Comparison of ENCODE assay signal across 8 cellular contexts in the genomic region with DNA sequence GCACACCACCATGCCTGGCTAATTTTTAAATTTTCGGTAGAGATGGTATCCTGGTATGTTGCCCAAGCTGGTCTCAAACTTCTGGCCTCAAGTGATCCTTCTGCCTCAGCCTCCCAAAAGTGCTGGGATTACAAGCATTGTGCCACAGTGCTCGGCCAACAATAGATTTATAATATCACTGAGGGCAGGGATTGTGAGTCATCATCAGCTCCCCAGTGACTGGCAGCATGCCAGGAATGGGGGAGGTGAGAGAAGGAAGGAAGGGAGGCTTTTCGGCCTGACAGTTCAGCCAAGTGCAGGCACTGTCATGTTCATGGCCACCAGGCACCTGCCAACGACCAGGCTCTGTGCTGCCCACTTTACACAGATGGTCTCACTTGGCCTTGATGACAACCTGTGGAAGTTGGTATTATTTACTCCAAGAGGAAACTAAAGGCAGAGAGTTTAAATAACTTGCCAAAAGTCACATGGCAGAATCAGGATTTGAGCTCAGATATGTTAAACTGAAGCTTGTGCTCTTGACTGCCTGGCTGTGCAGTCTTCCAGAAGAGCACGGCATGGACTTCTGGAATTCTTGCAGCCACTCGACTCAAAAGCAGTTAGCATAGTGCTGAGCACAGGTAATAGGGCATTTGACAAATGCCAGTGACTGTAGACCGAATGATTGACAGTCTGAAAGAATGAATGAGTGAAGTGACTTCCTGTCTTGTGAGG. TPM values are rescaled to one million over a fixed set of nuclear protein-coding genes. Genes with fewer than 3 reads are reported as not detected.
DNase-seq lines count a peak whose midpoint lies in the region; ATAC-seq, FAIRE-seq and TF ChIP-seq lines count a peak whose summit lies in the region.
"Not testable (repeated sequence)": the region's sequence is repeated elsewhere in the genome, so short reads cannot be mapped to it uniquely, and the experiment has no call there.

No MANE protein-coding gene starts in this region.

- 38% methylated on average over 4 of the region's 7 CpGs for WGBS in GM12878 (ENCODE audit: insufficient coverage, insufficient replicate concordance, low lambda C conversion rate, missing lambda C conversion rate)

- SMC1A ChIA-PET in GM12878 (lab: Charles Lee; ENCODE audit: uncharacterized antibody, unreplicated experiment), result not testable (repeated sequence)

- not testable (repeated sequence) for H3K9me3 ChIP-seq in GM12878 (replicated peaks; ENCODE audit: control insufficient read depth, insufficient read depth, low read length)

- DNase-seq in COLO668 (lab: John Stamatoyannopoulos, UW; ENCODE audit: unreplicated experiment) (peak; percentile 97), Kasumi-1 (lab: John Stamatoyannopoulos, UW) (peak; percentile 50 to 54), OCI-M1 (lab: John Stamatoyannopoulos, UW) (peak; percentile 88), cardiac septum (ENCODE audit: low spot score) (peak; percentile 92), pons (ENCODE audit: low spot score) (peak; percentile 40)
- DNase-seq in activated CD4-positive, alpha-beta T cell treated with anti-CD3 and anti-CD28 coated beads, Interleukin-2, amount 50 U/mL, for 1 hour, result peak; percentile 72
- DNase-seq in GM12878 (ENCODE audit: low read depth, low spot score), result not testable (repeated sequence)
- peak; percentile 42 to 61 for DNase-seq in stimulated activated CD8-positive, alpha-beta memory T cell treated with anti-CD3 and anti-CD28 coated beads, Interleukin-7, amount 100 ng/mL, for 48 hours (ENCODE audit: extremely low read depth in 1 of 2, low read depth in 1 of 2)

- not testable (repeated sequence) for BruUV-seq in GM12878 (replicated peaks; lab: Mats Ljungman, UMichigan)

- H3K27me3 ChIP-seq in GM12878 (replicated peaks in 1 of 2; ENCODE audit: control insufficient read depth in 2 of 2, insufficient read depth in 2 of 2, low read length in 1 of 2), result not testable (repeated sequence)

- not testable (repeated sequence) for H4K20me1 ChIP-seq in GM12878 (ENCODE audit: control insufficient read depth, insufficient read depth)

- intact Hi-C loops in GM12878 (cut with micrococcal nuclease; ENCODE audit: unreplicated experiment), result not testable (repeated sequence)
- intact Hi-C loops in cardiac septum (cut with DNase I), result loop anchor here (10.0 kb wide), 1 partner anchor 49 kb away; the partner anchor contains the start of gene METTL2B

- not testable (repeated sequence) for H3K4me2 ChIP-seq in GM12878 (ENCODE audit: control insufficient read depth, insufficient read depth)

- not testable (repeated sequence) for TF ChIP-seq EP300 in GM12878 (IDR thresholded peaks at IDR 0.05; ENCODE audit: borderline replicate concordance in 1 of 2, control insufficient read depth in 1 of 2, low read depth in 2 of 2, low read length in 2 of 2)

- POLR2A ChIA-PET in GM12878 (lab: Charles Lee), result not testable (repeated sequence)

- H3K36me3 ChIP-seq in GM12878 (ENCODE audit: control insufficient read depth in 2 of 2, insufficient read depth in 2 of 2, low read length in 1 of 2), result not testable (repeated sequence)

- not testable (repeated sequence) for H3K79me2 ChIP-seq in GM12878 (ENCODE audit: control insufficient read depth, insufficient read depth, low read length)

- TF ChIP-seq POLR2A in GM12878 (IDR thresholded peaks at IDR 0.05; ENCODE audit: low read depth, low read length), result not testable (repeated sequence)

- RAD21 ChIA-PET in GM12878 (lab: Charles Lee; ENCODE audit: unreplicated experiment), result not testable (repeated sequence)

- not testable (repeated sequence) for FAIRE-seq in GM12878 (lab: Jason Lieb, UNC)

- H3K9ac ChIP-seq in GM12878 (ENCODE audit: control insufficient read depth, insufficient read depth, low read length), result not testable (repeated sequence)

- peak; percentile 66 for ATAC-seq in GM12878

- not testable (repeated sequence) for H3K4me3 ChIP-seq in GM12878

- not testable (repeated sequence) for TF ChIP-seq CTCF in GM12878 (IDR thresholded peaks at IDR 0.05 in 2 of 3, conservative IDR thresholded peaks at IDR 0.05 in 1 of 3; ENCODE audit: control insufficient read depth in 2 of 3, extremely low read depth in 1 of 3, insufficient read depth in 1 of 3, low read depth in 3 of 3, low read length in 3 of 3)

- not testable (repeated sequence) for H2AFZ ChIP-seq in GM12878 (ENCODE audit: control insufficient read depth, low read depth, low read length)

- not testable (repeated sequence) for H3K4me1 ChIP-seq in GM12878 (ENCODE audit: control insufficient read depth, insufficient read depth, low read length)

- CTCF ChIA-PET in GM12878 (lab: Yijun Ruan, JAX), result not testable (repeated sequence)

- in situ Hi-C loops in GM12878 (cut with MboI), result not testable (repeated sequence)

- TF ChIP-seq RAD21 in GM12878 (IDR thresholded peaks at IDR 0.05; ENCODE audit: insufficient read depth, low read depth, low read length), result not testable (repeated sequence)

- not testable (repeated sequence) for H3K27ac ChIP-seq in GM12878 (ENCODE audit: control insufficient read depth, insufficient read depth)

RNA-seq across cellular contexts. Expression of gene METTL2B, which starts 46.8 kb away (rescaled TPM):
- total RNA-seq in GM12878 (2013; cell fraction: nucleolus; rRNA removed), result 56.9 and 63.6 TPM in 2 replicates
- 26.8 and 29.4 TPM in 2 replicates for total RNA-seq in GM12878 (2014; rRNA removed)
- 35.3 and 36.9 TPM in 2 replicates for total RNA-seq in GM12878 (2014; rRNA removed; fragmentation: Illumina TruSeq; extraction: Trizol)
- 27.7 and 28.1 TPM in 2 replicates for total RNA-seq in GM12878 (2021)
- polyA plus RNA-seq in GM12878 (2011; ENCODE audit: low read depth), result 14.2 TPM
- polyA plus RNA-seq in GM12878 (2011; rRNA removed), result 36.4 and 37.8 TPM in 2 replicates
- 19.7 and 23.3 TPM in 2 replicates for polyA plus RNA-seq in GM12878 (2011; cell fraction: cytosol; rRNA removed)
- 13.0 and 13.3 TPM in 2 replicates for polyA plus RNA-seq in GM12878 (2011; cell fraction: nucleus; rRNA removed)
- 12.6 and 13.7 TPM in 2 replicates for polyA plus RNA-seq in GM12878 (2012)
- 36.6 and 51.7 TPM in 2 replicates for polyA plus RNA-seq in GM12878 (2014; fragmentation: Illumina TruSeq; extraction: Trizol)
- 10 to 100 TPM; 40.5 to 48.4 TPM for polyA plus RNA-seq in GM12878 (2014; fragmentation: Nextera tagmentation; extraction: Ambion mirVana)
- 18.9 and 20.7 TPM in 2 replicates for polyA plus RNA-seq in GM12878 (2014; rRNA removed)
- 10 to 100 TPM; 43.4 to 43.5 TPM for polyA plus RNA-seq in GM12878 (2016; fragmentation: Nextera tagmentation; extraction: Ambion mirVana)
- 36.3 and 48.1 TPM in 2 replicates for polyA minus RNA-seq in GM12878 (2011; rRNA and poly(A)+ RNA removed)
- polyA minus RNA-seq in GM12878 (2011; cell fraction: cytosol; rRNA and poly(A)+ RNA removed), result 13.0 and 15.1 TPM in 2 replicates
- polyA minus RNA-seq in GM12878 (2011; cell fraction: nucleus; rRNA and poly(A)+ RNA removed), result 18.3 and 38.9 TPM in 2 replicates
- total RNA-seq in cardiac septum, result 22.8 TPM
